10 cellular contexts compared by ENCODE assay signal in genomic region chr11:103898577-103899336, GRCh38.
A peak's percentile ranks its signal among the peaks of the same experiment; 100 is the strongest.
DNase-seq lines count a peak whose midpoint lies in the region; ATAC-seq lines count a peak whose summit lies in the region.
"Had no signal": no experiment of that assay in that cellular context is flagged by ENCODE, and none has a peak within 500 bp of the region (broad histone marks: within the 10 kb centered on the region; RNA-seq: fewer than 3 reads in every experiment).

No MANE protein-coding gene starts in this region.

- intact Hi-C loops in Right ventricle myocardium inferior (cut with DNase I) = loop anchor here (5.0 kb wide), 1 partner anchor 166 kb away; no protein-coding TSS in a partner anchor

- ATAC-seq in GM18858 (IDR thresholded peaks at IDR 0.05; ENCODE audit: unreplicated experiment) (peak; percentile 55), GM21529 (IDR thresholded peaks at IDR 0.05; ENCODE audit: unreplicated experiment) (peak; percentile 75), HG03103 (IDR thresholded peaks at IDR 0.05; ENCODE audit: low read depth, unreplicated experiment) (peak; percentile 57), Right ventricle myocardium inferior (no peak)
- ATAC-seq: activated CD8-positive, alpha-beta memory T cell treated with anti-CD3 and anti-CD28 coated beads, Interleukin-2, amount 10 ng/mL, durations not matched to agents 7 days and 5 days had no signal

- DNase-seq in RPMI8226 = peak; percentile 19
- DNase-seq in occipital lobe (lab: John Stamatoyannopoulos, UW) = no peak
- no peak for DNase-seq in Right ventricle myocardium inferior (ENCODE audit: missing footprints)
- no peak for DNase-seq in COR-L47 (lab: John Stamatoyannopoulos, UW)
- DNase-seq in SHP77 treated with DMSO at 0.1 percent for 48 hours (lab: John Stamatoyannopoulos, UW) = no peak
- DNase-seq: activated CD8-positive, alpha-beta memory T cell treated with anti-CD3 and anti-CD28 coated beads, Interleukin-2, amount 10 ng/mL, durations not matched to agents 7 days and 5 days; NCI-H526 treated with DMSO at 0.1 percent for 48 hours had no signal
